10 cellular contexts compared by ENCODE assay signal in the genomic region with DNA sequence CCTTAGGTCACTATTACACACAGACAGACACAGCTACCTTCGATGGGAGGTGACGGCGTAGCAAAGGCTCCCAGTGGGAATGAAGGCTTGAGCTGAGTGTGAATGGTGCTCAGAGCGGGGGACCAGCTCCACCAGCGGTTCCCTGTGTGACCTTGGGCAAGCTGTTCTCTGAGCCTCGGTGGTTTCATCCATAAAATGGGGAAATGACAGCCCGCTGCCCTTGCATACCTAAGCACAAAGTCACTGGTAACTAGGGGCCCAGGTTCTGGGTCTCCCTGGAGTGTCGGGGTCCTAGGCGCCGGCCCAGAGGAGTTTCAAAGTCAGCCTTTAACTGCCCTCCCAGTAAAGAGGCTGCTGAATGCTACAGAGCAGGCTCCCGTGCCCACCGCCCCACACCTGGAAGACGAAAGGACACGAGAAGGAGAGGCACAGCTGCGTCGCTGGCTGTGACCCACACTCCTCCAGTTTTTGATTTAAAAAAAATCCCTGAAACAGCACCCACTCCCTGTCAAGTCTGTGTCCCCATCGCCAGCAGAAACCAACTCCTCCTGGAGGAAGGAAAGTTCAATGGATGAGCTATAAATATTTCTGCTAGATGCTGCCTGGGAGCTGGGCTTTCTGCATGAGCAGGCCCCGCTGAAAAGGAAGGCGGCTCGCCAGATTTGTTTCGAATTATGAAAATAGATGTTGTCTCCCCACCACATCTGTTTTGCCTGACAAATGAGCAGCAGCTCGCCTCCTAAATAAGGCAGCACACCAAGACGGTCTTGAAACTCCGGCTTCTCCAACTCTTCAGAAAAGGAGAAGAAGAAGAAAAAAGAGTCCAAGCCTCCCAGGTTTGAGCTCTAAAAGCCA. TPM values are rescaled to one million over a fixed set of nuclear protein-coding genes. Genes with fewer than 3 reads are reported as not detected.
DNase-seq lines count a peak whose midpoint lies in the region; ATAC-seq lines count a peak whose summit lies in the region.
"Had no signal": no experiment of that assay in that cellular context is flagged by ENCODE, and none has a peak within 500 bp of the region (broad histone marks: within the 10 kb centered on the region; RNA-seq: fewer than 3 reads in every experiment).

No MANE protein-coding gene starts in this region.

- ATAC-seq in HG03196 (IDR thresholded peaks at IDR 0.05; ENCODE audit: unreplicated experiment): peak; percentile 29

- H3K27ac ChIP-seq in BLaER1: peak overlapping the region; percentile 61
- H3K27ac ChIP-seq in epithelial cell of prostate: peak overlapping the region; percentile 3

- H3K4me2 ChIP-seq in BLaER1: peak overlapping the region; percentile 81

- H4K20me1 ChIP-seq in BLaER1: peaks cover 88% of the 10 kb centered on the region

- peaks cover 100% of the 10 kb centered on the region for H3K4me1 ChIP-seq in BLaER1

- H3K9ac ChIP-seq in BLaER1: peak overlapping the region; percentile 53

- H3K9me3 ChIP-seq in BLaER1: no peaks in the 10 kb centered on the region
- H3K9me3 ChIP-seq in MG63: no peaks in the 10 kb centered on the region

- in situ Hi-C loops in G401 (cut with HindIII; ENCODE audit: low sequenced_read_pairs): no loop called here

- H3K36me3 ChIP-seq in BLaER1 (no peaks in the 10 kb centered on the region), MG63 (no peaks in the 10 kb centered on the region)

- H3K27me3 ChIP-seq in BLaER1 (no peaks in the 10 kb centered on the region), MG63 (no peaks in the 10 kb centered on the region)

- H3K4me3 ChIP-seq in BLaER1 (peak overlapping the region; percentile 40), MG63 (no peak overlapping the region)

- peak; percentile 56 for DNase-seq in GM19240 (ENCODE audit: insufficient read length, low spot score)
- no peak for DNase-seq in epithelial cell of prostate (ENCODE audit: low read depth, low spot score)
- DNase-seq in GDM1 (lab: John Stamatoyannopoulos, UW): no peak
- no peak for DNase-seq in activated effector memory CD4-positive, alpha-beta T cell treated with Interleukin-2 at 50 U/mL for 16 hours
- no peak for DNase-seq in MG63
- DNase-seq in G401 (ENCODE audit: low spot score): no peak
- DNase-seq: left cardiac atrium, NCI-H226 had no signal

RNA-seq across cellular contexts. Expression of gene PMEPA1, which starts 27.4 kb away (rescaled TPM):
- 3.3 and 3.4 TPM in 2 replicates for total RNA-seq in MG63 (2014; rRNA removed; shearing (Covaris generic); ENCODE audit: low replicate concordance)
- total RNA-seq in G401 (2014; rRNA removed; shearing (Covaris generic)): 0.49 and 0.58 TPM in 2 replicates
